Comparison of ENCODE assay signal across 11 cellular contexts in genomic region chr7:47537716-47538640, GRCh38. TPM values are rescaled to one million over a fixed set of nuclear protein-coding genes. Genes with fewer than 3 reads are reported as not detected.
DNase-seq lines count a peak whose midpoint lies in the region; ATAC-seq and TF ChIP-seq lines count a peak whose summit lies in the region.
"Had no signal": no experiment of that assay in that cellular context is flagged by ENCODE, and none has a peak within 500 bp of the region (broad histone marks: within the 10 kb centered on the region; RNA-seq: fewer than 3 reads in every experiment).

No MANE protein-coding gene starts in this region.

- H3K27ac Mint-ChIP-seq in glutamatergic neuron (ENCODE audit: unreplicated experiment) (no peak overlapping the region), progenitor cell of endocrine pancreas (peak overlapping the region; percentile 85)
- H3K27ac Mint-ChIP-seq in activated naive CD4-positive, alpha-beta T cell treated with anti-CD3 and anti-CD28 coated beads, Interleukin-2, amount 50 U/mL, for 72 hours, result no peak overlapping the region
- H3K27ac Mint-ChIP-seq: activated CD4-positive, alpha-beta T cell treated with anti-CD3 and anti-CD28 coated beads, Interleukin-2, amount 10 ng/mL, durations not matched to agents 24 days and 14 days; CD8-positive, alpha-beta T cell had no signal

- peak overlapping the region; percentile 72 for H3K4me3 Mint-ChIP-seq in glutamatergic neuron (ENCODE audit: unreplicated experiment)
- peak overlapping the region; percentile 66 for H3K4me3 Mint-ChIP-seq in progenitor cell of endocrine pancreas (ENCODE audit: low read depth)
- H3K4me3 Mint-ChIP-seq: activated CD4-positive, alpha-beta T cell treated with anti-CD3 and anti-CD28 coated beads, Interleukin-2, amount 10 ng/mL, durations not matched to agents 24 days and 14 days; CD8-positive, alpha-beta T cell had no signal

- peak overlapping the region; percentile 52; the same call in 1 of the 2 replicates for H3K4me3 ChIP-seq in AG09309 (ENCODE audit: control insufficient read depth, low read depth, low read length)

- H3K4me1 Mint-ChIP-seq in glutamatergic neuron (ENCODE audit: low read depth, unreplicated experiment), result peaks cover 21% of the 10 kb centered on the region
- H3K4me1 Mint-ChIP-seq in progenitor cell of endocrine pancreas (ENCODE audit: low read depth), result peaks cover 52% of the 10 kb centered on the region
- H3K4me1 Mint-ChIP-seq: activated CD4-positive, alpha-beta T cell treated with anti-CD3 and anti-CD28 coated beads, Interleukin-2, amount 10 ng/mL, durations not matched to agents 24 days and 14 days had no signal

- DNase-seq in AG09309 (ENCODE audit: low read depth) (no peak), glutamatergic neuron (no peak), progenitor cell of endocrine pancreas (ENCODE audit: low spot score, unreplicated experiment) (no peak), hippocampal formation (lab: John Stamatoyannopoulos, UW) (no peak)
- no peak for DNase-seq in activated naive CD4-positive, alpha-beta T cell treated with anti-CD3 and anti-CD28 coated beads, Interleukin-2, amount 50 U/mL, for 72 hours (ENCODE audit: low spot score in 2 of 2)
- no peak for DNase-seq in activated T-cell treated with anti-CD3 and anti-CD28 coated beads, Interleukin-2, amount 50 U/mL, for 1 hour
- DNase-seq: activated CD4-positive, alpha-beta T cell treated with anti-CD3 and anti-CD28 coated beads, Interleukin-2, amount 10 ng/mL, durations not matched to agents 24 days and 14 days; CD8-positive, alpha-beta T cell; NCI-H1105 had no signal

- ATAC-seq in SK-N-SH treated with all-trans-retinoic acid at 6 μM for 48 hours (peak; percentile 18; the same call in 2 of the 3 replicates), GM21825 (IDR thresholded peaks at IDR 0.05; ENCODE audit: unreplicated experiment) (no peak)
- no peak for ATAC-seq in activated naive CD4-positive, alpha-beta T cell treated with anti-CD3 and anti-CD28 coated beads, Interleukin-2, amount 50 U/mL, for 72 hours
- ATAC-seq: CD8-positive, alpha-beta T cell had no signal

- H3K27me3 Mint-ChIP-seq in glutamatergic neuron (ENCODE audit: unreplicated experiment), result peaks cover 34% of the 10 kb centered on the region
- no peaks in the 10 kb centered on the region for H3K27me3 Mint-ChIP-seq in progenitor cell of endocrine pancreas

- H3K9me3 Mint-ChIP-seq in glutamatergic neuron (ENCODE audit: unreplicated experiment), result peaks cover 6% of the 10 kb centered on the region
- H3K9me3 Mint-ChIP-seq in progenitor cell of endocrine pancreas (ENCODE audit: low read depth), result no peaks in the 10 kb centered on the region
- H3K9me3 Mint-ChIP-seq in activated naive CD4-positive, alpha-beta T cell treated with anti-CD3 and anti-CD28 coated beads, Interleukin-2, amount 50 U/mL, for 72 hours, result no peaks in the 10 kb centered on the region
- H3K9me3 Mint-ChIP-seq: activated CD4-positive, alpha-beta T cell treated with anti-CD3 and anti-CD28 coated beads, Interleukin-2, amount 10 ng/mL, durations not matched to agents 24 days and 14 days; CD8-positive, alpha-beta T cell had no signal

- no peak for TF ChIP-seq CTCF in AG09309 (IDR thresholded peaks at IDR 0.05; ENCODE audit: control insufficient read depth, insufficient read depth, low read depth, low read length, missing control alignments)
- TF ChIP-seq CTCF in glutamatergic neuron (IDR thresholded peaks at IDR 0.05; ENCODE audit: partially characterized antibody, unreplicated experiment), result no peak
- no peak for TF ChIP-seq CTCF in progenitor cell of endocrine pancreas (IDR thresholded peaks at IDR 0.05; ENCODE audit: unreplicated experiment)

- H3K36me3 Mint-ChIP-seq in glutamatergic neuron (ENCODE audit: unreplicated experiment) (peaks cover 5% of the 10 kb centered on the region), progenitor cell of endocrine pancreas (ENCODE audit: insufficient read depth) (peaks cover 3% of the 10 kb centered on the region)
- no peaks in the 10 kb centered on the region for H3K36me3 Mint-ChIP-seq in activated naive CD4-positive, alpha-beta T cell treated with anti-CD3 and anti-CD28 coated beads, Interleukin-2, amount 50 U/mL, for 72 hours
- H3K36me3 Mint-ChIP-seq: CD8-positive, alpha-beta T cell had no signal

TF ChIP-seq in SK-N-SH treated with all-trans-retinoic acid at 6 μM for 48 hours, 23 proteins besides CTCF, POLR2A, EP300 and RAD21:
- TF ChIP-seq BACH2 (CRISPR knock-in tag; IDR thresholded peaks at IDR 0.05; ENCODE audit: borderline replicate concordance) (no peak), SNAI2 (CRISPR knock-in tag; IDR thresholded peaks at IDR 0.05) (no peak)

RNA-seq across cellular contexts. Expression of gene TNS3, which starts 43.9 kb away (rescaled TPM):
- total RNA-seq in glutamatergic neuron (ENCODE audit: unreplicated experiment), result 3.8 TPM
- 117 and 120 TPM in 2 replicates for total RNA-seq in progenitor cell of endocrine pancreas
- total RNA-seq in activated naive CD4-positive, alpha-beta T cell treated with anti-CD3 and anti-CD28 coated beads, Interleukin-2, amount 50 U/mL, for 72 hours, result 1 to 10 TPM in 1 of 2 donors, under 1 TPM in 1; 0.23 to 1.7 TPM

Comparison
In these comparisons a context has a peak if more than half of its experiments do, and no peak if none do; other contexts are left out.
1. RNA of gene TNS3, which starts 43.9 kb away (total RNA-seq): 117 to 120 TPM in progenitor cell of endocrine pancreas; 3.8 TPM in glutamatergic neuron (single experiment) and 0.23 to 1.7 TPM in activated naive CD4-positive, alpha-beta T cell treated with anti-CD3 and anti-CD28 coated beads, Interleukin-2, amount 50 U/mL, for 72 hours; every median in the first group is over 10 times any median in the second.